Comparison of ENCODE assay signal across 1 cellular context in the genomic region with DNA sequence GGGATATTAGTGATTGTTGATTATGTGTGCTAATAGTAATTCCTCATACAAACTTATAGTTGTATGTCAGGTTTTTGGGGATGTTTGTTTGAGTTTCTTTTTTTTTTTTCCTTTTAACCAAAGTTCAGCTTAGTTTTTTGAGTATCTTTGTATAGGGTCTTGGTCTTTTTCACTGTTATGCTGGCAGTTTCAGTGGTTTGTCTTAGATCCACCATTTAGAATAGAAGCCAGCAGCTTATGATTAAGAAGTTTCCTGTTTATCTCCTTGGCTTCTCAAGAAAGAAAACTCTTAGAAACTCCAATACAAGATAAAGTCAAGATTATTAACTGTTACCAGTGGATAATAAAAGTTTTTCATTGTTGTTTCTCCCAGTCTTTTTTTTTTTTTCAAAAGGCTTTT.
TF ChIP-seq lines count a peak whose summit lies in the region.

No MANE protein-coding gene starts in this region.

TF ChIP-seq in GM12878, 131 proteins besides CTCF, POLR2A, EP300 and RAD21:
- TF ChIP-seq SP1 (IDR thresholded peaks at IDR 0.05; ENCODE audit: low read depth, low read length), result no peak
- no peak for TF ChIP-seq TARDBP (IDR thresholded peaks at IDR 0.05; ENCODE audit: borderline replicate concordance)
- no peak for TF ChIP-seq STAT3 (IDR thresholded peaks at IDR 0.05; ENCODE audit: low read depth, low read length)
- TF ChIP-seq, protein P1, sequence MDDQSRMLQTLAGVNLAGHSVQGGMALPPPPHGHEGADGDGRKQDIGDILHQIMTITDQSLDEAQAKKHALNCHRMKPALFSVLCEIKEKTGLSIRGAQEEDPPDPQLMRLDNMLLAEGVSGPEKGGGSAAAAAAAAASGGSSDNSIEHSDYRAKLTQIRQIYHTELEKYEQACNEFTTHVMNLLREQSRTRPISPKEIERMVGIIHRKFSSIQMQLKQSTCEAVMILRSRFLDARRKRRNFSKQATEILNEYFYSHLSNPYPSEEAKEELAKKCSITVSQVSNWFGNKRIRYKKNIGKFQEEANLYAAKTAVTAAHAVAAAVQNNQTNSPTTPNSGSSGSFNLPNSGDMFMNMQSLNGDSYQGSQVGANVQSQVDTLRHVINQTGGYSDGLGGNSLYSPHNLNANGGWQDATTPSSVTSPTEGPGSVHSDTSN (IDR thresholded peaks at IDR 0.05; ENCODE audit: insufficient replicate concordance, low read depth, low read length), result no peak
- TF ChIP-seq, protein P2, sequence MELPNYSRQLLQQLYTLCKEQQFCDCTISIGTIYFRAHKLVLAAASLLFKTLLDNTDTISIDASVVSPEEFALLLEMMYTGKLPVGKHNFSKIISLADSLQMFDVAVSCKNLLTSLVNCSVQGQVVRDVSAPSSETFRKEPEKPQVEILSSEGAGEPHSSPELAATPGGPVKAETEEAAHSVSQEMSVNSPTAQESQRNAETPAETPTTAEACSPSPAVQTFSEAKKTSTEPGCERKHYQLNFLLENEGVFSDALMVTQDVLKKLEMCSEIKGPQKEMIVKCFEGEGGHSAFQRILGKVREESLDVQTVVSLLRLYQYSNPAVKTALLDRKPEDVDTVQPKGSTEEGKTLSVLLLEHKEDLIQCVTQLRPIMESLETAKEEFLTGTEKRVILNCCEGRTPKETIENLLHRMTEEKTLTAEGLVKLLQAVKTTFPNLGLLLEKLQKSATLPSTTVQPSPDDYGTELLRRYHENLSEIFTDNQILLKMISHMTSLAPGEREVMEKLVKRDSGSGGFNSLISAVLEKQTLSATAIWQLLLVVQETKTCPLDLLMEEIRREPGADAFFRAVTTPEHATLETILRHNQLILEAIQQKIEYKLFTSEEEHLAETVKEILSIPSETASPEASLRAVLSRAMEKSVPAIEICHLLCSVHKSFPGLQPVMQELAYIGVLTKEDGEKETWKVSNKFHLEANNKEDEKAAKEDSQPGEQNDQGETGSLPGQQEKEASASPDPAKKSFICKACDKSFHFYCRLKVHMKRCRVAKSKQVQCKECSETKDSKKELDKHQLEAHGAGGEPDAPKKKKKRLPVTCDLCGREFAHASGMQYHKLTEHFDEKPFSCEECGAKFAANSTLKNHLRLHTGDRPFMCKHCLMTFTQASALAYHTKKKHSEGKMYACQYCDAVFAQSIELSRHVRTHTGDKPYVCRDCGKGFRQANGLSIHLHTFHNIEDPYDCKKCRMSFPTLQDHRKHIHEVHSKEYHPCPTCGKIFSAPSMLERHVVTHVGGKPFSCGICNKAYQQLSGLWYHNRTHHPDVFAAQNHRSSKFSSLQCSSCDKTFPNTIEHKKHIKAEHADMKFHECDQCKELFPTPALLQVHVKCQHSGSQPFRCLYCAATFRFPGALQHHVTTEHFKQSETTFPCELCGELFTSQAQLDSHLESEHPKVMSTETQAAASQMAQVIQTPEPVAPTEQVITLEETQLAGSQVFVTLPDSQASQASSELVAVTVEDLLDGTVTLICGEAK (IDR thresholded peaks at IDR 0.05; ENCODE audit: borderline replicate concordance), result no peak
- no peak for TF ChIP-seq HDAC2 (IDR thresholded peaks at IDR 0.05)
- TF ChIP-seq MXI1 (IDR thresholded peaks at IDR 0.05; ENCODE audit: low read depth, low read length), result no peak
- TF ChIP-seq TCF12 (IDR thresholded peaks at IDR 0.05; ENCODE audit: low read depth, low read length), result no peak
- TF ChIP-seq, protein P3, sequence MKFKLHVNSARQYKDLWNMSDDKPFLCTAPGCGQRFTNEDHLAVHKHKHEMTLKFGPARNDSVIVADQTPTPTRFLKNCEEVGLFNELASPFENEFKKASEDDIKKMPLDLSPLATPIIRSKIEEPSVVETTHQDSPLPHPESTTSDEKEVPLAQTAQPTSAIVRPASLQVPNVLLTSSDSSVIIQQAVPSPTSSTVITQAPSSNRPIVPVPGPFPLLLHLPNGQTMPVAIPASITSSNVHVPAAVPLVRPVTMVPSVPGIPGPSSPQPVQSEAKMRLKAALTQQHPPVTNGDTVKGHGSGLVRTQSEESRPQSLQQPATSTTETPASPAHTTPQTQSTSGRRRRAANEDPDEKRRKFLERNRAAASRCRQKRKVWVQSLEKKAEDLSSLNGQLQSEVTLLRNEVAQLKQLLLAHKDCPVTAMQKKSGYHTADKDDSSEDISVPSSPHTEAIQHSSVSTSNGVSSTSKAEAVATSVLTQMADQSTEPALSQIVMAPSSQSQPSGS (IDR thresholded peaks at IDR 0.05; ENCODE audit: low read length), result no peak
